3 cellular contexts compared by ENCODE assay signal in the genomic region with DNA sequence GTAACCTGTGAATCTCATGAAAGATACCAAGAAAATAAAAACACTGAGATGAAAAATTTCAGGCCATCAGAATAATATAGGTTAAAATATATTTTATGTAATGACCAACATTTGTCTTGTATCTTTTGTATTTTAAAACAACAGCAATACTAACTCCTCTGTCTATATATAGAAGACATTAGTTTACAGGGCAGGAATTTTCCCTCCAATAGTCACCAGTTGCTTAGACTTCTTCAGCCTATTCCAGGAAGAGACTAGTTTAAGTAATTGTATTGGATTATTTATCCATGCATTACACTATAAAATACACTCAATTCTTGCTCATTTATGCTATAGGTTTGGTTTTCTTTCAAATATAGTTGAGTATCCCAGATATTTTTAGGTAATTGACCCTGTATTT.
"Had no signal": no experiment of that assay in that cellular context is flagged by ENCODE, and none has a peak within 500 bp of the region (broad histone marks: within the 10 kb centered on the region; RNA-seq: fewer than 3 reads in every experiment).

No MANE protein-coding gene starts in this region.

- H3K4me3 ChIP-seq: GM12878 had no signal

- ATAC-seq: GM12878 had no signal

- DNase-seq: GDM1, GF-D8 had no signal
